In the genomic region with DNA sequence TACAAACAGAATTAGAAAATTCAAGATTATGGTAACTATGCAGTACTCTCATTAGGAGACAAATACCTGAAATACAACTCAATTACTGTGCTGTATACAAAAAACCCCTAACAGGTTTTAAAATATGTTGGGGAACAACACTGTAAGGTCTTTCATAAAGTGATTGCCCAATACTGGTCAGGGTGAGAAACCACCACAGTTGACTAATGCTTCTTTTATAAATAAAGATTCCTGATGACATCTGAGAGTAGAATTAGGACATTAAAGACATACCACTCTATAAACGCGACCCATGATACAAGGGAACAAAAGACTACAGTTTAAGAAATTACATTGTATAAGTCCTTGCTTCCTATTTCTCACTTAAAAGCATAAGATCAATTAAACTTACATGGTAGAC, we compare ENCODE assay signal across 13 cellular contexts. TPM values are rescaled to one million over a fixed set of nuclear protein-coding genes. Genes with fewer than 3 reads are reported as not detected.
A peak's percentile ranks its signal among the peaks of the same experiment; 100 is the strongest.
DNase-seq lines count a peak whose midpoint lies in the region; ATAC-seq and TF ChIP-seq lines count a peak whose summit lies in the region.
"Had no signal": no experiment of that assay in that cellular context is flagged by ENCODE, and none has a peak within 500 bp of the region (broad histone marks: within the 10 kb centered on the region; RNA-seq: fewer than 3 reads in every experiment).

No MANE protein-coding gene starts in this region.

- H3K27ac Mint-ChIP-seq in activated T-helper 17 cell treated with anti-CD3 and anti-CD28 coated beads, Interleukin-2, amount 50 U/mL, for 72 hours, result no peak overlapping the region
- no peak overlapping the region for H3K27ac Mint-ChIP-seq in T-helper 17 cell
- H3K27ac Mint-ChIP-seq: neural progenitor cell had no signal

- DNase-seq in LHCN-M2 (ENCODE audit: low read depth), result peak; percentile 83
- peak; percentile 63 for DNase-seq in astrocyte of the spinal cord (ENCODE audit: low read depth, low spot score)
- peak; percentile 17 for DNase-seq in hepatic stellate cell (ENCODE audit: low spot score)
- DNase-seq in transverse colon, result no peak
- no peak for DNase-seq in T-helper 17 cell
- DNase-seq: activated CD4-positive, alpha-beta T cell treated with anti-CD3 and anti-CD28 coated beads for 1 hour; activated effector memory CD4-positive, alpha-beta T cell treated with anti-CD3 and anti-CD28 coated beads, Interleukin-2, amount 50 U/mL, for 16 hours; colonic mucosa; SHP77; stimulated activated CD4-positive, alpha-beta T cell treated with anti-CD3 and anti-CD28 coated beads, Interleukin-4, amount 100 ng/mL, for 1 hour had no signal

- H3K36me3 ChIP-seq in transverse colon, result no peaks in the 10 kb centered on the region
- H3K36me3 ChIP-seq: colonic mucosa had no signal

- H3K4me1 Mint-ChIP-seq in activated T-helper 17 cell treated with anti-CD3 and anti-CD28 coated beads, Interleukin-2, amount 50 U/mL, for 72 hours, result no peaks in the 10 kb centered on the region
- no peaks in the 10 kb centered on the region for H3K4me1 Mint-ChIP-seq in T-helper 17 cell

- ATAC-seq in activated T-helper 17 cell treated with anti-CD3 and anti-CD28 coated beads, Interleukin-2, amount 50 U/mL, for 72 hours (replicated peaks), result no peak
- ATAC-seq in HG02840 (IDR thresholded peaks at IDR 0.05; ENCODE audit: low FRiP score, unreplicated experiment), result no peak
- no peak for ATAC-seq in T-helper 17 cell

- H3K27ac ChIP-seq in transverse colon, result peak overlapping the region in 3 of 4 donors; percentile 4 to 41 (median 18)
- H3K27ac ChIP-seq: colonic mucosa, neural progenitor cell had no signal

- in situ Hi-C loops in astrocyte of the spinal cord (cut with HindIII; ENCODE audit: low sequenced_read_pairs) (no loop called here), transverse colon (cut with MboI; ENCODE audit: low pct_ligation_motif_present in 1 of 4, low pct_unique_long_range_greater_than_20kb in 1 of 4, low sequenced_read_pairs in 3 of 4) (no loop called here)

- TF ChIP-seq CTCF in astrocyte of the spinal cord (IDR thresholded peaks at IDR 0.05; ENCODE audit: low read depth, low read length) (no peak), transverse colon (IDR thresholded peaks at IDR 0.05) (no peak)

- no peak overlapping the region for H3K4me3 ChIP-seq in astrocyte of the spinal cord (ENCODE audit: low read depth, low read length)
- no peak overlapping the region for H3K4me3 ChIP-seq in transverse colon
- H3K4me3 ChIP-seq: colonic mucosa, neural progenitor cell had no signal

- no peak for TF ChIP-seq POLR2A in transverse colon (IDR thresholded peaks at IDR 0.05)

- H3K9me3 ChIP-seq in transverse colon (no peaks in the 10 kb centered on the region), T-helper 17 cell (ENCODE audit: control insufficient read depth, low read length, poor library complexity, severe bottlenecking) (no peaks in the 10 kb centered on the region)
- H3K9me3 ChIP-seq: colonic mucosa had no signal

- no peaks in the 10 kb centered on the region for H3K9me3 Mint-ChIP-seq in activated T-helper 17 cell treated with anti-CD3 and anti-CD28 coated beads, Interleukin-2, amount 50 U/mL, for 72 hours

- intact Hi-C loops in transverse colon (cut with DNase I; ENCODE audit: low total_unique reads), result no loop called here

- H3K4me1 ChIP-seq in transverse colon, result no peaks in the 10 kb centered on the region
- H3K4me1 ChIP-seq: colonic mucosa, neural progenitor cell had no signal

- H3K27me3 Mint-ChIP-seq in activated T-helper 17 cell treated with anti-CD3 and anti-CD28 coated beads, Interleukin-2, amount 50 U/mL, for 72 hours, result no peaks in the 10 kb centered on the region
- H3K27me3 Mint-ChIP-seq in T-helper 17 cell, result no peaks in the 10 kb centered on the region

- WGBS in transverse colon (ENCODE audit: low coverage in 1 of 2), 2 donors, result 67 to 75% methylated on average over 2 of the region's 2 CpGs

- no peaks in the 10 kb centered on the region for H3K27me3 ChIP-seq in transverse colon
- H3K27me3 ChIP-seq: colonic mucosa, neural progenitor cell had no signal

- no peaks in the 10 kb centered on the region for H3K36me3 Mint-ChIP-seq in activated T-helper 17 cell treated with anti-CD3 and anti-CD28 coated beads, Interleukin-2, amount 50 U/mL, for 72 hours (ENCODE audit: low read depth)
- no peaks in the 10 kb centered on the region for H3K36me3 Mint-ChIP-seq in T-helper 17 cell (ENCODE audit: low read depth)

- no peak overlapping the region for H3K4me3 Mint-ChIP-seq in activated T-helper 17 cell treated with anti-CD3 and anti-CD28 coated beads, Interleukin-2, amount 50 U/mL, for 72 hours
- no peak overlapping the region for H3K4me3 Mint-ChIP-seq in T-helper 17 cell
- H3K4me3 Mint-ChIP-seq: neural progenitor cell had no signal

- no peak for TF ChIP-seq EP300 in transverse colon (IDR thresholded peaks at IDR 0.05; ENCODE audit: low read depth)

RNA-seq across cellular contexts. Expression of a gene that starts 52.5 kb away (rescaled TPM):
- total RNA-seq in LHCN-M2 (2014; rRNA removed) (10.6 and 19.7 TPM in 2 replicates), transverse colon (10 to 100 TPM in 1 of 4 donors, 1 to 10 TPM in 3; 6.4 to 29.5 (median 9.0) TPM), T-helper 17 cell (1 to 10 TPM in 1 of 2 donors, not detected in 1; 1.1 TPM)
- polyA plus RNA-seq in LHCN-M2 (2012), result 5.3 TPM
- not detected for total RNA-seq in activated T-helper 17 cell treated with anti-CD3 and anti-CD28 coated beads, Interleukin-2, amount 50 U/mL, for 72 hours

Comparison
In these comparisons a context has a peak if more than half of its experiments do, and no peak if none do; other contexts are left out.
1. DNase-seq: peak in LHCN-M2 (single experiment), astrocyte of the spinal cord (single experiment) and hepatic stellate cell (single experiment); none in transverse colon (single experiment) and T-helper 17 cell (0 of 3).